In the genomic region with DNA sequence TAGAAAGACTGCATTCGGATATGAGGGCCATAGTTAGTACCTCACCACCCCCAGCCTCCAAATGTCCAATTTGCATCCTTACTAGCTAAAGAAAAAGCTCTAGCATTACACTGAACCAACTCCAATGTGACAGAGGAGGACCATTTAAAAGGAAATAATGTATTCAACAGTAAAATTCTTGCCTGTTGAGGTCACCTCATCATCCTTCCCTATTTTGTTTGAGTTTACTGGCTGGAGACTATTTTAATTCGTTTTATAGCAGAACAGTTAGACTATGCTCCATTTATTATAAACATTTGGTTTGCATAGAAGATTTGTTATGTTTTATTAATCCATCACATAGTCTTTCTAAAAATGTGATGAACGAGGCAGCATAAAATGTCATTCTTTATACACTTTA, we compare ENCODE assay signal across 12 cellular contexts.
A peak's percentile ranks its signal among the peaks of the same experiment; 100 is the strongest.
DNase-seq lines count a peak whose midpoint lies in the region; ATAC-seq and TF ChIP-seq lines count a peak whose summit lies in the region.
"Had no signal": no experiment of that assay in that cellular context is flagged by ENCODE, and none has a peak within 500 bp of the region (broad histone marks: within the 10 kb centered on the region; RNA-seq: fewer than 3 reads in every experiment).

No MANE protein-coding gene starts in this region.

- no peaks in the 10 kb centered on the region for H3K27me3 ChIP-seq in IMR-90 (ENCODE audit: control insufficient read depth, insufficient read depth, low read length)
- H3K27me3 ChIP-seq: BLaER1 had no signal

- in situ Hi-C loops in IMR-90 (cut with MboI; ENCODE audit: low sequenced_read_pairs): no loop called here
- in situ Hi-C loops in astrocyte of the spinal cord (cut with HindIII; ENCODE audit: low sequenced_read_pairs): no loop called here

- dilution Hi-C loops in IMR-90 (cut with HindIII; ENCODE audit: low sequenced_read_pairs, unreplicated experiment): no loop called here

- no peak overlapping the region for H3K23ac ChIP-seq in IMR-90 (ENCODE audit: low read depth, low read length)

- ATAC-seq in IMR-90 (ENCODE audit: low read depth): peak; percentile 89
- no peak for ATAC-seq in HG03039 (IDR thresholded peaks at IDR 0.05; ENCODE audit: unreplicated experiment)
- ATAC-seq: GM12878 had no signal

- no TSS peak for BruUV-seq in IMR-90 (replicated peaks; lab: Mats Ljungman, UMichigan)

- no peaks in the 10 kb centered on the region for H3K9me1 ChIP-seq in IMR-90 (ENCODE audit: insufficient read depth, low read length)

- H2BK15ac ChIP-seq in IMR-90 (ENCODE audit: low read depth, low read length): no peak overlapping the region

- POLR2A ChIA-PET in IMR-90 (lab: Charles Lee; ENCODE audit: unreplicated experiment): no interaction called here

- no peak overlapping the region; the same call in 1 of the 2 replicates for H3K18ac ChIP-seq in IMR-90 (ENCODE audit: low read depth, low read length)

- TF ChIP-seq CTCF in IMR-90 (conservative IDR thresholded peaks at IDR 0.05; ENCODE audit: low read depth, low read length) (no peak), astrocyte of the spinal cord (IDR thresholded peaks at IDR 0.05; ENCODE audit: low read depth, low read length) (no peak)

- peak; percentile 21 for DNase-seq in EL
- DNase-seq in IMR-90: peak; percentile 51
- DNase-seq in astrocyte of the spinal cord (ENCODE audit: low read depth, low spot score): peak; percentile 20
- DNase-seq in renal cortical epithelial cell (ENCODE audit: low read depth): peak; percentile 37
- no peak for DNase-seq in A172 (ENCODE audit: low spot score)
- DNase-seq in OCI-M1 (lab: John Stamatoyannopoulos, UW): no peak
- DNase-seq: Caco-2; CD8-positive, alpha-beta memory T cell; DND-41 had no signal

- intact Hi-C loops in IMR-90 (cut with micrococcal nuclease): no loop called here

- H3K9me3 ChIP-seq in IMR-90 (ENCODE audit: control insufficient read depth, insufficient read depth, low read length): no peaks in the 10 kb centered on the region
- H3K9me3 ChIP-seq: BLaER1, Caco-2 had no signal

- CTCF ChIA-PET in IMR-90 (lab: Yijun Ruan, JAX): interaction anchor here (0.6 kb wide), 1 partner anchor 150 kb away, joined by 3 read pairs; no protein-coding TSS in a partner anchor

- no peak overlapping the region for H3K4me3 ChIP-seq in IMR-90 (ENCODE audit: insufficient read depth, low read depth, low read length)
- no peak overlapping the region for H3K4me3 ChIP-seq in astrocyte of the spinal cord (ENCODE audit: low read depth, low read length)
- H3K4me3 ChIP-seq: BLaER1, GM12878 had no signal

- H3K4me2 ChIP-seq in IMR-90 (ENCODE audit: low read depth, low read length): no peak overlapping the region
- H3K4me2 ChIP-seq: BLaER1 had no signal

- H2BK5ac ChIP-seq in IMR-90 (ENCODE audit: low read depth, low read length, poor library complexity, severe bottlenecking): peak overlapping the region; percentile 20

- TF ChIP-seq RAD21 in IMR-90 (IDR thresholded peaks at IDR 0.05; ENCODE audit: low read length): no peak

- H3K4me1 ChIP-seq in IMR-90 (ENCODE audit: control insufficient read depth, insufficient read depth, low read length): peaks cover 4% of the 10 kb centered on the region; the same call in 1 of the 2 replicates
- H3K4me1 ChIP-seq: Caco-2 had no signal

- no peak overlapping the region for H3K27ac ChIP-seq in IMR-90 (ENCODE audit: insufficient read depth, low read length)
- H3K27ac ChIP-seq: BLaER1 had no signal

- no peak overlapping the region for H2AK5ac ChIP-seq in IMR-90 (ENCODE audit: low read depth, low read length)

- peak overlapping the region; percentile 49; the same call in 1 of the 2 replicates for H2BK120ac ChIP-seq in IMR-90 (ENCODE audit: low read depth, low read length)

- no peak overlapping the region for H3K9ac ChIP-seq in IMR-90 (ENCODE audit: low read depth, low read length)
- H3K9ac ChIP-seq: BLaER1 had no signal

- no peak overlapping the region for H2BK20ac ChIP-seq in IMR-90 (ENCODE audit: low read depth, low read length)

- no peaks in the 10 kb centered on the region for H4K20me1 ChIP-seq in IMR-90 (ENCODE audit: insufficient read depth, low read length)
- H4K20me1 ChIP-seq: BLaER1 had no signal

- H3K79me1 ChIP-seq in IMR-90 (ENCODE audit: low read depth in 1 of 2, low read length in 2 of 2): no peaks in the 10 kb centered on the region

- H2AK9ac ChIP-seq in IMR-90 (replicated peaks; ENCODE audit: low read depth, low read length, poor library complexity): no peak overlapping the region

- TF ChIP-seq POLR2A in IMR-90 (IDR thresholded peaks at IDR 0.05; ENCODE audit: low read depth, low read length): no peak

- H2AFZ ChIP-seq in IMR-90 (replicated peaks; ENCODE audit: low read length, poor library complexity): no peak overlapping the region

- H3K14ac ChIP-seq in IMR-90 (replicated peaks; ENCODE audit: low read depth, low read length): no peak overlapping the region; the same call in 1 of the 2 replicates

- no CpG with 5 or more reads among the region's 3 CpGs for WGBS in IMR-90 (ENCODE audit: extremely low coverage in 2 of 2, insufficient read length in 1 of 2), 2 experiments

- no peak overlapping the region for H4K91ac ChIP-seq in IMR-90 (ENCODE audit: insufficient read depth, low read depth, low read length)

- no peak overlapping the region for H4K5ac ChIP-seq in IMR-90 (ENCODE audit: low read depth, low read length)

- H4K8ac ChIP-seq in IMR-90 (ENCODE audit: low read depth in 2 of 2, low read length in 2 of 2): no peak overlapping the region

- no peak overlapping the region for H3K4ac ChIP-seq in IMR-90 (ENCODE audit: low read depth, low read length)

- H3K36me3 ChIP-seq in IMR-90 (ENCODE audit: control insufficient read depth, insufficient read depth, low read length): no peaks in the 10 kb centered on the region
- H3K36me3 ChIP-seq: BLaER1 had no signal

- no peak overlapping the region for H3K56ac ChIP-seq in IMR-90 (ENCODE audit: extremely low read depth, insufficient read depth, low read length)

TF ChIP-seq in IMR-90, 13 proteins besides CTCF, POLR2A, EP300 and RAD21:
- no peak for TF ChIP-seq FOS (IDR thresholded peaks at IDR 0.05; ENCODE audit: low read depth, low read length)
- no peak for TF ChIP-seq BHLHE40 (IDR thresholded peaks at IDR 0.05; ENCODE audit: low read depth, low read length)
- no peak for TF ChIP-seq MAZ (IDR thresholded peaks at IDR 0.05; ENCODE audit: borderline replicate concordance, low read depth, low read length)
TF ChIP-seq in IMR-90: peak in this region for 0.

Comparison
In these comparisons a context has a peak if more than half of its experiments do, and no peak if none do; other contexts are left out.
1. DNase-seq: peak in EL (single experiment), IMR-90 (single experiment), astrocyte of the spinal cord (single experiment) and renal cortical epithelial cell (single experiment); none in A172 (single experiment) and OCI-M1 (single experiment).